In the genomic region with DNA sequence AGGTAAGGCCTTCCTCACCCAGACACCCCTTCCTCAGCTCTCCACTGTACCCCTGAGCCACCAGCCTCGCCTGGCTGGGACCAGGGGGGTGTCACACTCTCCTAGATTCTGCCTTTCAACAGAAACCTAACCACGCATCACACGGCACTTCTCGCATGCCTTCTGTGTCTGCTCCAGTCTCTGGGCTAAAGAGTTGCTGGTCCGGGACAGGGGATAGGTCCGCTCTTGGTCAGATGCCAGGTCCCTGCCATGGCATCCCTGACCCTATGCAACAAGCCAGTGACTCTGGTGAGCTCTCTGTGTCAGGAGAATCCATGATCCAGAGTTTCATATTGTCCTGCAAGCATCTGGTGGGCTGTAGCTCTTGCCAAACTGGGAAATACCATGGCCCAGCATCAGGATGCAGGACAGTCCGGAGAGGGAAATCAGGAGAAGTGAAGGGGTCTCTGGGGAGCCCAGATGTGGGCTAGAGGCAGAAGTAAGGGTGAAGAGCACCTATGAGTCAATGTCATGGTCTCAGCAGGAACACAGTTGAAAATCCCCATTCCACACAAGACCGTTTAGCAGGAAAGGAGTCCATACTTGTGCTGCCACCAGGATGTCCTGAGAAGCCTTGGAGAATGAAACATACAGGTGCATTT, we compare ENCODE assay signal across 26 cellular contexts. TPM values are rescaled to one million over a fixed set of nuclear protein-coding genes. Genes with fewer than 3 reads are reported as not detected.
DNase-seq lines count a peak whose midpoint lies in the region; ATAC-seq and TF ChIP-seq lines count a peak whose summit lies in the region.
"Had no signal": no experiment of that assay in that cellular context is flagged by ENCODE, and none has a peak within 500 bp of the region (broad histone marks: within the 10 kb centered on the region; RNA-seq: fewer than 3 reads in every experiment).

No MANE protein-coding gene starts in this region.

- no peak overlapping the region for H4K5ac ChIP-seq in H9 (ENCODE audit: insufficient read length, low read depth, low read length)

- H3K4me3 Mint-ChIP-seq in H9, result no peak overlapping the region
- H3K4me3 Mint-ChIP-seq: brain; CD4-positive, CD25-positive, alpha-beta regulatory T cell had no signal

- no peaks in the 10 kb centered on the region for H3K79me1 ChIP-seq in trophoblast cell (ENCODE audit: low read length)
- H3K79me1 ChIP-seq in H9 (ENCODE audit: insufficient read depth, low read depth, low read length, poor library complexity, severe bottlenecking), result no peaks in the 10 kb centered on the region

- H2AK5ac ChIP-seq in trophoblast cell (ENCODE audit: low read length), result no peak overlapping the region
- no peak overlapping the region for H2AK5ac ChIP-seq in H9 (ENCODE audit: insufficient read length, low read length)

- no peak overlapping the region for H4K12ac ChIP-seq in trophoblast cell (ENCODE audit: low read depth, low read length)

- TF ChIP-seq EP300 in transverse colon (IDR thresholded peaks at IDR 0.05; ENCODE audit: low read depth), result no peak

- no peaks in the 10 kb centered on the region for H3K27me3 ChIP-seq in GM06990 (replicated peaks; ENCODE audit: control insufficient read depth, insufficient read depth, low read length)
- H3K27me3 ChIP-seq in SJSA1 (replicated peaks), result no peaks in the 10 kb centered on the region
- no peaks in the 10 kb centered on the region for H3K27me3 ChIP-seq in trophoblast cell (ENCODE audit: insufficient read depth, low read length)
- H3K27me3 ChIP-seq in transverse colon, result no peaks in the 10 kb centered on the region
- H3K27me3 ChIP-seq in H9 (ENCODE audit: insufficient read depth, low read length), result no peaks in the 10 kb centered on the region; the same call in 1 of the 2 replicates

- H3K27ac Mint-ChIP-seq in H9, result no peak overlapping the region; a peak in 1 of 7 replicates
- H3K27ac Mint-ChIP-seq: brain; CD4-positive, CD25-positive, alpha-beta regulatory T cell had no signal

- H2AFZ ChIP-seq in trophoblast cell (ENCODE audit: insufficient read depth, low read length, poor library complexity) (no peak overlapping the region), H9 (ENCODE audit: low read length) (no peak overlapping the region)

- H3K9ac ChIP-seq in trophoblast cell (ENCODE audit: low read length) (peak overlapping the region; percentile 65), H9 (ENCODE audit: extremely low read depth, insufficient read length, low read length) (no peak overlapping the region)

- no peak for TF ChIP-seq POLR2A in transverse colon (IDR thresholded peaks at IDR 0.05)

- H3K4me1 ChIP-seq in SJSA1 (replicated peaks) (peaks cover 61% of the 10 kb centered on the region), trophoblast cell (ENCODE audit: control insufficient read depth in 1 of 2, insufficient read depth in 2 of 2, low read length in 2 of 2) (no peaks in the 10 kb centered on the region), transverse colon (peaks cover 0 to 3% (median 0%) of the 10 kb centered on the region in 4 donors), H9 (ENCODE audit: insufficient read depth, low read length) (no peaks in the 10 kb centered on the region)
- H3K4me1 ChIP-seq: heart right ventricle had no signal

- H2BK12ac ChIP-seq in trophoblast cell (ENCODE audit: low read length), result no peak overlapping the region
- no peak overlapping the region for H2BK12ac ChIP-seq in H9 (ENCODE audit: insufficient read length, low read depth, low read length)

- H3K36me3 Mint-ChIP-seq in H9 (ENCODE audit: insufficient read depth in 1 of 3, low read depth in 3 of 3), result no peaks in the 10 kb centered on the region
- H3K36me3 Mint-ChIP-seq: brain; CD4-positive, CD25-positive, alpha-beta regulatory T cell had no signal

- no peaks in the 10 kb centered on the region for H3K23me2 ChIP-seq in H9 (ENCODE audit: insufficient read length, low read depth, low read length, poor library complexity, severe bottlenecking)

- no peaks in the 10 kb centered on the region for H3K4me1 Mint-ChIP-seq in H9
- H3K4me1 Mint-ChIP-seq: CD4-positive, CD25-positive, alpha-beta regulatory T cell had no signal

- no peak overlapping the region for H3K14ac ChIP-seq in trophoblast cell (ENCODE audit: low read length)
- H3K14ac ChIP-seq in H9 (ENCODE audit: insufficient read depth, low read length), result no peak overlapping the region

- in situ Hi-C loops in transverse colon (cut with MboI; ENCODE audit: low pct_ligation_motif_present in 1 of 4, low pct_unique_long_range_greater_than_20kb in 1 of 4, low sequenced_read_pairs in 3 of 4), result no loop called here

- H3K4ac ChIP-seq in trophoblast cell (ENCODE audit: low read depth, low read length) (no peak overlapping the region), H9 (ENCODE audit: low read depth, low read length) (no peak overlapping the region)

- no peaks in the 10 kb centered on the region; the same call in 1 of the 2 replicates for H3K36me3 ChIP-seq in GM06990 (ENCODE audit: control insufficient read depth, insufficient read depth, low read length)
- H3K36me3 ChIP-seq in SJSA1, result no peaks in the 10 kb centered on the region
- H3K36me3 ChIP-seq in trophoblast cell (ENCODE audit: control insufficient read depth in 1 of 2, insufficient read depth in 2 of 2, low read length in 2 of 2), result no peaks in the 10 kb centered on the region
- H3K36me3 ChIP-seq in transverse colon, result no peaks in the 10 kb centered on the region
- H3K36me3 ChIP-seq: heart right ventricle, thoracic aorta had no signal

- intact Hi-C loops in transverse colon (cut with DNase I; ENCODE audit: low total_unique reads), result no loop called here

- H4K8ac ChIP-seq in trophoblast cell (ENCODE audit: low read depth, low read length) (no peak overlapping the region), H9 (replicated peaks; ENCODE audit: insufficient read length, low read depth, low read length) (no peak overlapping the region)

- no peak overlapping the region for H3K56ac ChIP-seq in H9 (ENCODE audit: insufficient read length, low read depth, low read length)

- WGBS in trophoblast cell (ENCODE audit: extremely low coverage, insufficient coverage, insufficient read length), result no CpG with 5 or more reads among the region's 8 CpGs
- WGBS in transverse colon (ENCODE audit: low coverage in 1 of 2), 2 donors, result 88% methylated on average over 8 of the region's 8 CpGs; no CpG with 5 or more reads in 1 of the 2 donors
- no CpG with 5 or more reads among the region's 8 CpGs for WGBS in H9 (ENCODE audit: extremely low coverage, insufficient read length, low lambda C conversion rate)

- H3K27me3 Mint-ChIP-seq in H9 (ENCODE audit: low read depth), result peaks cover 89% of the 10 kb centered on the region
- H3K27me3 Mint-ChIP-seq: CD4-positive, CD25-positive, alpha-beta regulatory T cell had no signal

- H3T11ph ChIP-seq in H9 (ENCODE audit: low read length), result no peak overlapping the region

- TF ChIP-seq CTCF in GM06990 (IDR thresholded peaks at IDR 0.05; ENCODE audit: insufficient read depth, low read length, poor library complexity, severe bottlenecking), result no peak
- TF ChIP-seq CTCF in transverse colon (IDR thresholded peaks at IDR 0.05), result no peak
- no peak for TF ChIP-seq CTCF in H9 (conservative IDR thresholded peaks at IDR 0.05)

- H4K20me1 ChIP-seq in H9 (ENCODE audit: control insufficient read depth, insufficient read depth, insufficient read length), result no peaks in the 10 kb centered on the region

- H2BK5ac ChIP-seq in trophoblast cell (ENCODE audit: low read depth, low read length, poor library complexity) (no peak overlapping the region), H9 (ENCODE audit: insufficient read length, low read length) (no peak overlapping the region)

- no peaks in the 10 kb centered on the region for H3K79me2 ChIP-seq in trophoblast cell (ENCODE audit: control insufficient read depth, insufficient read depth, low read length, poor library complexity)
- H3K79me2 ChIP-seq in H9 (ENCODE audit: insufficient read depth, low read length), result no peaks in the 10 kb centered on the region

- H2BK20ac ChIP-seq in H9 (ENCODE audit: low read depth, low read length, poor library complexity, severe bottlenecking), result no peak overlapping the region

- peak; percentile 29 for ATAC-seq in HG02798 (IDR thresholded peaks at IDR 0.05; ENCODE audit: poor library complexity, unreplicated experiment)
- no peak for ATAC-seq in HG02840 (IDR thresholded peaks at IDR 0.05; ENCODE audit: low FRiP score, unreplicated experiment)

- H3K9me3 ChIP-seq in SJSA1 (replicated peaks) (no peaks in the 10 kb centered on the region), trophoblast cell (ENCODE audit: insufficient read depth, low read depth, low read length) (peaks cover 3% of the 10 kb centered on the region), transverse colon (no peaks in the 10 kb centered on the region), H9 (ENCODE audit: control insufficient read depth, low read depth, low read length) (no peaks in the 10 kb centered on the region)
- H3K9me3 ChIP-seq: heart right ventricle, thoracic aorta had no signal

- H3K4me2 ChIP-seq in trophoblast cell (ENCODE audit: low read length) (no peak overlapping the region), H9 (ENCODE audit: insufficient read depth, insufficient read length, low read length) (no peak overlapping the region)

- H3K18ac ChIP-seq in trophoblast cell (ENCODE audit: low read length) (no peak overlapping the region), H9 (ENCODE audit: insufficient read length, low read depth, low read length) (no peak overlapping the region)

- H2BK15ac ChIP-seq in H9 (ENCODE audit: low read depth, low read length), result no peak overlapping the region

- H2BK120ac ChIP-seq in trophoblast cell (ENCODE audit: insufficient read depth, low read length, poor library complexity) (no peak overlapping the region), H9 (ENCODE audit: low read depth, low read length, poor library complexity, severe bottlenecking) (no peak overlapping the region)

- H3K4me3 ChIP-seq in GM06990 (replicated peaks; ENCODE audit: low read depth, low read length), result peak overlapping the region; percentile 50
- no peak overlapping the region for H3K4me3 ChIP-seq in SJSA1
- no peak overlapping the region for H3K4me3 ChIP-seq in trophoblast cell (ENCODE audit: low read depth, low read length)
- H3K4me3 ChIP-seq in transverse colon, result no peak overlapping the region
- H3K4me3 ChIP-seq: heart right ventricle, thoracic aorta had no signal

- DNase-seq in GM06990 (ENCODE audit: extremely low read depth, insufficient read length), result peak; percentile 58
- no peak for DNase-seq in SJSA1 (ENCODE audit: low read depth in 1 of 2, low spot score in 2 of 2)
- no peak for DNase-seq in trophoblast cell
- no peak for DNase-seq in transverse colon
- no peak for DNase-seq in H9
- DNase-seq: activated CD4-positive, alpha-beta T cell treated with anti-CD3 and anti-CD28 coated beads for 1 hour; activated T-cell treated with anti-CD3 and anti-CD28 coated beads, Interleukin-2, amount 50 U/mL, for 1 hour; CD4-positive, CD25-positive, alpha-beta regulatory T cell; effector CD4-positive, alpha-beta T cell; H7; heart right ventricle; mesenchymal stem cell; NCI-H2081 treated with DMSO at 0.1 percent for 48 hours; NCI-H345; NCI-H774; OCI-M1; SHP77; small intestine had no signal

- H4K91ac ChIP-seq in trophoblast cell (ENCODE audit: low read depth, low read length) (no peak overlapping the region), H9 (ENCODE audit: insufficient read length, low read depth, low read length) (no peak overlapping the region)

- no peak overlapping the region for H3K23ac ChIP-seq in trophoblast cell (ENCODE audit: low read length)
- no peak overlapping the region for H3K23ac ChIP-seq in H9 (ENCODE audit: insufficient read length, low read depth, low read length)

- H3K27ac ChIP-seq in SJSA1 (peak overlapping the region; percentile 97), trophoblast cell (ENCODE audit: low read depth, low read length) (no peak overlapping the region), transverse colon (no peak overlapping the region), H9 (ENCODE audit: insufficient read length, low read depth, low read length) (no peak overlapping the region)
- H3K27ac ChIP-seq: heart right ventricle, thoracic aorta had no signal

- H3K9me3 Mint-ChIP-seq in H9, result peaks cover under 1% of the 10 kb centered on the region in 2 experiments; a peak in 2 of 5 replicates
- H3K9me3 Mint-ChIP-seq: brain had no signal

RNA-seq across cellular contexts. Expression of gene IGLL5, which starts 14.1 kb away (rescaled TPM):
- not detected in 2 replicates for total RNA-seq in SJSA1 (2014; rRNA removed; shearing (Covaris generic))
- not detected in 2 replicates for polyA plus RNA-seq in trophoblast cell (2013)
- total RNA-seq in transverse colon (100 to 1,000 TPM in 1 of 4 donors, 10 to 100 TPM in 2, not detected in 1; 14.9 to 104 (median 33.8) TPM), H9 (2021) (not detected in 2 replicates)
- total RNA-seq: epithelial cell of proximal tubule, H7, M059J, pulmonary artery endothelial cell had no signal
- polyA plus RNA-seq: AG04450 had no signal
